ENCODE assay signal across 1 cellular context in the genomic region with DNA sequence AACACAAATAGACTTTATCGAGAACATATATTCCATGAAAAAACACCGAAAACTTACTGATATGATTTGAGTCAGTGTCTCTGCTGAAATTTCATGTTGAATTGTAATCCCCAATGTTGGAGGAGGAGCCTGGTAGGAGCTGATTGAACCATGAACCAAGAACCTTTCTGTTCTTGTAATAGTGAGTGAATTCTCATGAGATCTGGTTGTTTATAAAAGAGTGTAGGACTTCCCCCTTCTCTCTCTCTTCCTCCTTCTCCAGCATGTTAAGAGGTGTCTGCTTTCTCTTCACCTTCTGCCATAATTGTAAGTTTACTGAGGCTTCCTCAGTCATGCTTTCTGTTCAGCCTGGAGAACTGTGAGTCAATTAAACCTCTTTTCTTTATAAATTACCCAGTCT.
TF ChIP-seq lines count a peak whose summit lies in the region.

No MANE protein-coding gene starts in this region.

TF ChIP-seq in IMR-90, 13 proteins besides CTCF, POLR2A, EP300 and RAD21:
- TF ChIP-seq, protein P1, sequence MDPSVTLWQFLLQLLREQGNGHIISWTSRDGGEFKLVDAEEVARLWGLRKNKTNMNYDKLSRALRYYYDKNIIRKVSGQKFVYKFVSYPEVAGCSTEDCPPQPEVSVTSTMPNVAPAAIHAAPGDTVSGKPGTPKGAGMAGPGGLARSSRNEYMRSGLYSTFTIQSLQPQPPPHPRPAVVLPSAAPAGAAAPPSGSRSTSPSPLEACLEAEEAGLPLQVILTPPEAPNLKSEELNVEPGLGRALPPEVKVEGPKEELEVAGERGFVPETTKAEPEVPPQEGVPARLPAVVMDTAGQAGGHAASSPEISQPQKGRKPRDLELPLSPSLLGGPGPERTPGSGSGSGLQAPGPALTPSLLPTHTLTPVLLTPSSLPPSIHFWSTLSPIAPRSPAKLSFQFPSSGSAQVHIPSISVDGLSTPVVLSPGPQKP (IDR thresholded peaks at IDR 0.05; ENCODE audit: borderline replicate concordance, low read depth, low read length): no peak
- TF ChIP-seq RCOR1 (IDR thresholded peaks at IDR 0.05; ENCODE audit: insufficient replicate concordance, low read length) (no peak), SMC3 (IDR thresholded peaks at IDR 0.05; ENCODE audit: low read depth, low read length) (no peak), FOS (IDR thresholded peaks at IDR 0.05; ENCODE audit: low read depth, low read length) (no peak), MXI1 (IDR thresholded peaks at IDR 0.05; ENCODE audit: borderline replicate concordance, low read depth, low read length) (no peak), MAZ (IDR thresholded peaks at IDR 0.05; ENCODE audit: borderline replicate concordance, low read depth, low read length) (no peak), CHD1 (IDR thresholded peaks at IDR 0.05; ENCODE audit: low read depth, low read length) (no peak), USF2 (IDR thresholded peaks at IDR 0.05; ENCODE audit: low read depth, low read length) (no peak), RFX5 (IDR thresholded peaks at IDR 0.05; ENCODE audit: low read depth, low read length) (no peak), CEBPB (IDR thresholded peaks at IDR 0.05; ENCODE audit: low read depth, low read length) (no peak), MAFK (IDR thresholded peaks at IDR 0.05; ENCODE audit: low read depth, low read length) (no peak), BHLHE40 (IDR thresholded peaks at IDR 0.05; ENCODE audit: low read depth, low read length) (no peak), NFE2L2 (IDR thresholded peaks at IDR 0.05; ENCODE audit: low read depth, low read length) (no peak)
